ENCODE assay signal across 11 cellular contexts in the genomic region with DNA sequence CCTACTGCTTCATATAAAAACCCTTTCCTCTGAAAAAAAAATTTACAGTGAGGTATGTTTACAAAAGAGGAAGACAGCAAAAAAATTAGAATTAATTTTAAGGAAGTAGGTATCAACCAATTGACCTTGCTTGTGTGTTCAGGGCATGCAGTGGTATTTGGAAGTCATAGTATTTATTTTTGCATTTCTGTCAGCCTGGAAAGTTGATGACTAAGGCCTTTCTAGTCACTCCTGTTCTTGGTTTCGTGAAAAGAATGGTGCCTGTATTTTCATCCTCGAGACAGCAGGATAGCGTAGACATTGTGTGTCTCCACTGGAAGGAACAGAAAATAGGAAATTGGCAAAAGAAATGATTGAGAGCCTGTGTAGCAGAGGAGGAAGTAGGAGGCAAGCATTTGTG. TPM values are rescaled to one million over a fixed set of nuclear protein-coding genes. Genes with fewer than 3 reads are reported as not detected.
DNase-seq lines count a peak whose midpoint lies in the region; ATAC-seq and TF ChIP-seq lines count a peak whose summit lies in the region.
"Had no signal": no experiment of that assay in that cellular context is flagged by ENCODE, and none has a peak within 500 bp of the region (broad histone marks: within the 10 kb centered on the region; RNA-seq: fewer than 3 reads in every experiment).

No MANE protein-coding gene starts in this region.

- intact Hi-C loops in PC-3 (cut with micrococcal nuclease) (no loop called here), lower lobe of right lung (cut with DNase I) (no loop called here), posterior vena cava (cut with DNase I) (no loop called here)

- no peak for TF ChIP-seq CTCF in PC-3 (conservative IDR thresholded peaks at IDR 0.05; ENCODE audit: low read depth, low read length)
- TF ChIP-seq CTCF in lower lobe of right lung (IDR thresholded peaks at IDR 0.05) = no peak
- no peak for TF ChIP-seq CTCF in GM13976 (IDR thresholded peaks at IDR 0.05; ENCODE audit: borderline replicate concordance, control extremely low read depth, extremely low read depth, insufficient read depth, missing control alignments)

- H3F3A ChIP-seq in PC-3 (ENCODE audit: low read length, unreplicated experiment) = no peaks in the 10 kb centered on the region

- H4K20me1 ChIP-seq in PC-3 (ENCODE audit: low read length) = no peaks in the 10 kb centered on the region

- H3K9me3 ChIP-seq in PC-3 (ENCODE audit: low read length) (no peaks in the 10 kb centered on the region), lower lobe of right lung (no peaks in the 10 kb centered on the region)

- H3K4me3 ChIP-seq in PC-3 (ENCODE audit: low read length) (no peak overlapping the region), lower lobe of right lung (no peak overlapping the region)

- CTCF ChIA-PET in PC-3 (lab: Charles Lee) = no interaction called here

- H3K4me1 ChIP-seq in PC-3 (ENCODE audit: insufficient read depth, low read length) (peaks cover 31% of the 10 kb centered on the region), lower lobe of right lung (no peaks in the 10 kb centered on the region)

- H3K36me3 ChIP-seq in PC-3 (ENCODE audit: low read depth, low read length) = no peaks in the 10 kb centered on the region
- no peaks in the 10 kb centered on the region for H3K36me3 ChIP-seq in lower lobe of right lung

- H3K9me2 ChIP-seq in PC-3 (replicated peaks; ENCODE audit: low read length) = no peaks in the 10 kb centered on the region

- POLR2A ChIA-PET in PC-3 (lab: Charles Lee; ENCODE audit: unreplicated experiment) = no interaction called here

- no peak overlapping the region for H2AFZ ChIP-seq in PC-3 (ENCODE audit: low read length)

- ATAC-seq in HG02642 (IDR thresholded peaks at IDR 0.05; ENCODE audit: poor library complexity, unreplicated experiment) = peak; percentile 51
- ATAC-seq in PC-3 = no peak
- ATAC-seq in lower lobe of right lung = no peak
- ATAC-seq: CD8-positive, alpha-beta T cell had no signal

- peak; percentile 48 for DNase-seq in GF-D8 (lab: John Stamatoyannopoulos, UW)
- DNase-seq in PC-3 = peak; percentile 31
- DNase-seq in lower lobe of right lung = no peak
- DNase-seq in stimulated activated CD4-positive, alpha-beta T cell treated with anti-CD3 and anti-CD28 coated beads, Interleukin-12 subunit alpha, Interleukin-12 subunit beta, amount 100 ng/mL, for 4 hours = no peak
- no peak for DNase-seq in SW480 (ENCODE audit: low spot score)
- no peak for DNase-seq in posterior vena cava (ENCODE audit: low spot score)
- no peak for DNase-seq in GM13976 (ENCODE audit: low spot score)
- DNase-seq: activated CD4-positive, alpha-beta T cell treated with anti-CD3 and anti-CD28 coated beads for 1 hour; CD8-positive, alpha-beta T cell; NCI-H1694 had no signal

- in situ Hi-C loops in GM13976 (cut with MboI; ENCODE audit: low sequenced_read_pairs, unreplicated experiment) = no loop called here

- no peak overlapping the region for H3K4me2 ChIP-seq in PC-3 (ENCODE audit: low read length)

- no peaks in the 10 kb centered on the region for H3K79me2 ChIP-seq in PC-3 (ENCODE audit: low read length)

- H3K27me3 ChIP-seq in PC-3 (ENCODE audit: low read length) (no peaks in the 10 kb centered on the region), lower lobe of right lung (ENCODE audit: low read depth) (no peaks in the 10 kb centered on the region)

- no TSS peak for BruUV-seq in PC-3 (replicated peaks; lab: Mats Ljungman, UMichigan)

- H3K9ac ChIP-seq in PC-3 (ENCODE audit: low read length) = no peak overlapping the region

- H3K27ac ChIP-seq in PC-3 (ENCODE audit: low read length) (no peak overlapping the region), lower lobe of right lung (peak overlapping the region; percentile 2)

RNA-seq across cellular contexts. Expression of gene SLC16A7, which starts 24.5 kb away (rescaled TPM):
- total RNA-seq in PC-3 (2014; rRNA removed) = 10.4 and 11.4 TPM in 2 replicates
- 13.3 TPM for total RNA-seq in lower lobe of right lung
- 10 to 100 TPM; 29.3 to 43.2 TPM for total RNA-seq in posterior vena cava

Comparison
In these comparisons a context has a peak if more than half of its experiments do, and no peak if none do; other contexts are left out.
1. DNase-seq: peak in GF-D8 (single experiment) and PC-3 (single experiment); none in lower lobe of right lung (single experiment), stimulated activated CD4-positive, alpha-beta T cell treated with anti-CD3 and anti-CD28 coated beads, Interleukin-12 subunit alpha, Interleukin-12 subunit beta, amount 100 ng/mL, for 4 hours (single experiment), SW480 (single experiment), posterior vena cava (single experiment) and GM13976 (single experiment).